14 cellular contexts compared by ENCODE assay signal in genomic region chr17:76940738-76941350, GRCh38.
DNase-seq lines count a peak whose midpoint lies in the region; ATAC-seq, FAIRE-seq and TF ChIP-seq lines count a peak whose summit lies in the region.
"Had no signal": no experiment of that assay in that cellular context is flagged by ENCODE, and none has a peak within 500 bp of the region (broad histone marks: within the 10 kb centered on the region; RNA-seq: fewer than 3 reads in every experiment).

No MANE protein-coding gene starts in this region.

- TF ChIP-seq RAD21 in K562 (CRISPR knock-in tag; conservative IDR thresholded peaks at IDR 0.05 in 1 of 2, IDR thresholded peaks at IDR 0.05 in 1 of 2), result peak in 1 of 2 experiments; percentile 13; a peak in 1 of 4 replicates

- H3K36me3 ChIP-seq in MM.1S (replicated peaks; ENCODE audit: insufficient read depth, low read length) (no peaks in the 10 kb centered on the region), K562 (ENCODE audit: control insufficient read depth, insufficient read depth, low read length) (no peaks in the 10 kb centered on the region)
- H3K36me3 ChIP-seq: tibial artery had no signal

- H3K27ac ChIP-seq in MM.1S (ENCODE audit: low read length) (no peak overlapping the region), K562 (ENCODE audit: extremely low read depth, low read depth, low read length) (no peak overlapping the region)
- H3K27ac ChIP-seq: tibial artery had no signal

- BruUV-seq in K562 (replicated peaks; lab: Mats Ljungman, UMichigan), result no TSS peak

- no peak overlapping the region for H3K4me3 ChIP-seq in MM.1S (ENCODE audit: low read length)
- no peak overlapping the region for H3K4me3 ChIP-seq in K562
- no peak overlapping the region for H3K4me3 ChIP-seq in retinal pigment epithelial cell (ENCODE audit: low read length)
- H3K4me3 ChIP-seq: tibial artery had no signal

- H3K4me3 Mint-ChIP-seq in activated naive CD8-positive, alpha-beta T cell treated with anti-CD3 and anti-CD28 coated beads, Interleukin-2, amount 50 U/mL, for 24 hours, result no peak overlapping the region
- H3K4me3 Mint-ChIP-seq in activated naive CD8-positive, alpha-beta T cell treated with anti-CD3 and anti-CD28 coated beads for 36 hours, result no peak overlapping the region
- H3K4me3 Mint-ChIP-seq: brain; T-helper 1 cell treated with Interleukin-12 subunit alpha and Interleukin-12 subunit beta and Interleukin-4 antibody, amounts not matched to agents 30 μg/mL and 1 μg/mL, for 36 hours had no signal

- H3K36me3 Mint-ChIP-seq in activated naive CD8-positive, alpha-beta T cell treated with anti-CD3 and anti-CD28 coated beads, Interleukin-2, amount 50 U/mL, for 24 hours (ENCODE audit: low read depth), result no peaks in the 10 kb centered on the region
- H3K36me3 Mint-ChIP-seq in activated naive CD8-positive, alpha-beta T cell treated with anti-CD3 and anti-CD28 coated beads for 36 hours, result no peaks in the 10 kb centered on the region

- no peaks in the 10 kb centered on the region for H3K27me3 Mint-ChIP-seq in activated naive CD8-positive, alpha-beta T cell treated with anti-CD3 and anti-CD28 coated beads, Interleukin-2, amount 50 U/mL, for 24 hours
- no peaks in the 10 kb centered on the region for H3K27me3 Mint-ChIP-seq in activated naive CD8-positive, alpha-beta T cell treated with anti-CD3 and anti-CD28 coated beads for 36 hours
- H3K27me3 Mint-ChIP-seq: brain had no signal

- CTCF ChIA-PET in K562 (lab: Yijun Ruan, JAX; ENCODE audit: low intra/inter-chr PET ratio), result no interaction called here

- no peaks in the 10 kb centered on the region for H3F3A ChIP-seq in MM.1S (ENCODE audit: insufficient read depth, low read length)

- TF ChIP-seq EP300 in K562 (IDR thresholded peaks at IDR 0.05; ENCODE audit: low read length), result no peak

- no peak overlapping the region for H2AFZ ChIP-seq in MM.1S (ENCODE audit: low read length)
- H2AFZ ChIP-seq in K562 (ENCODE audit: low read depth, low read length), result no peak overlapping the region

- no peaks in the 10 kb centered on the region for H3K4me1 Mint-ChIP-seq in activated naive CD8-positive, alpha-beta T cell treated with anti-CD3 and anti-CD28 coated beads, Interleukin-2, amount 50 U/mL, for 24 hours
- peaks cover 2% of the 10 kb centered on the region for H3K4me1 Mint-ChIP-seq in activated naive CD8-positive, alpha-beta T cell treated with anti-CD3 and anti-CD28 coated beads for 36 hours

- H3K9me1 ChIP-seq in K562 (ENCODE audit: control insufficient read depth, insufficient read depth, low read length), result no peaks in the 10 kb centered on the region

- no peak for FAIRE-seq in K562 (lab: Jason Lieb, UNC)

- H3K9me2 ChIP-seq in MM.1S (replicated peaks; ENCODE audit: insufficient read depth, low read length), result no peaks in the 10 kb centered on the region

- no peaks in the 10 kb centered on the region for H3K4me1 ChIP-seq in MM.1S (ENCODE audit: low read length)
- H3K4me1 ChIP-seq in K562 (replicated peaks in 1 of 2; ENCODE audit: control insufficient read depth in 2 of 2, insufficient read depth in 2 of 2, low read length in 2 of 2), result peaks cover 0 to 3% of the 10 kb centered on the region in 2 experiments; a peak in 1 of 5 replicates
- H3K4me1 ChIP-seq: tibial artery had no signal

- no peak overlapping the region for H3K27ac Mint-ChIP-seq in activated naive CD8-positive, alpha-beta T cell treated with anti-CD3 and anti-CD28 coated beads, Interleukin-2, amount 50 U/mL, for 24 hours
- H3K27ac Mint-ChIP-seq in activated naive CD8-positive, alpha-beta T cell treated with anti-CD3 and anti-CD28 coated beads for 36 hours, result no peak overlapping the region
- H3K27ac Mint-ChIP-seq: brain; T-helper 1 cell treated with Interleukin-12 subunit alpha and Interleukin-12 subunit beta and Interleukin-4 antibody, amounts not matched to agents 30 μg/mL and 1 μg/mL, for 36 hours had no signal

- no peaks in the 10 kb centered on the region for H3K9me3 Mint-ChIP-seq in activated naive CD8-positive, alpha-beta T cell treated with anti-CD3 and anti-CD28 coated beads, Interleukin-2, amount 50 U/mL, for 24 hours
- H3K9me3 Mint-ChIP-seq in activated naive CD8-positive, alpha-beta T cell treated with anti-CD3 and anti-CD28 coated beads for 36 hours, result no peaks in the 10 kb centered on the region
- H3K9me3 Mint-ChIP-seq: brain; T-helper 1 cell treated with Interleukin-12 subunit alpha and Interleukin-12 subunit beta and Interleukin-4 antibody, amounts not matched to agents 30 μg/mL and 1 μg/mL, for 36 hours had no signal

- no peak overlapping the region for H3K4me2 ChIP-seq in MM.1S (ENCODE audit: low read depth, low read length)
- no peak overlapping the region for H3K4me2 ChIP-seq in K562 (ENCODE audit: insufficient read depth, low read length)

- no peak for TF ChIP-seq POLR2A in K562 (conservative IDR thresholded peaks at IDR 0.05)

- H3K27me3 ChIP-seq in MM.1S (replicated peaks; ENCODE audit: insufficient read depth, low read length) (peaks cover 30% of the 10 kb centered on the region), K562 (ENCODE audit: control insufficient read depth in 2 of 2, insufficient read depth in 2 of 2, low read length in 2 of 2) (peaks cover 18 to 60% of the 10 kb centered on the region in 2 experiments; a peak in 4 of 5 replicates)

- H3K79me2 ChIP-seq in MM.1S (ENCODE audit: low read length) (no peaks in the 10 kb centered on the region), K562 (ENCODE audit: control insufficient read depth, insufficient read depth, low read length) (no peaks in the 10 kb centered on the region)

- in situ Hi-C loops in K562 (cut with MboI), result no loop called here

- no peak overlapping the region for H3K9ac ChIP-seq in MM.1S (ENCODE audit: low read length)
- no peak overlapping the region for H3K9ac ChIP-seq in K562 (ENCODE audit: insufficient read depth in 1 of 2, low read depth in 2 of 2, low read length in 2 of 2)

- intact Hi-C loops in K562 (cut with micrococcal nuclease), result loop anchor here (10.0 kb wide), 1 partner anchor 76 kb away; the partner anchor contains the start of gene MGAT5B

- H4K20me1 ChIP-seq in MM.1S (ENCODE audit: insufficient read depth, low read length), result no peaks in the 10 kb centered on the region
- 0 out of 2 replicates have a peak, but pooled peaks cover 12% of the 10 kb centered on the region for H4K20me1 ChIP-seq in K562 (replicated peaks; ENCODE audit: control insufficient read depth, insufficient read depth, low read length)

- TF ChIP-seq CTCF in MM.1S (IDR thresholded peaks at IDR 0.05; ENCODE audit: low read length), result 0 out of 2 replicates have a peak, but pooled peaks have one; percentile 5
- TF ChIP-seq CTCF in K562 (IDR thresholded peaks at IDR 0.05 in 2 of 3, conservative IDR thresholded peaks at IDR 0.05 in 1 of 3; ENCODE audit: insufficient read depth in 2 of 3, low read depth in 1 of 3, low read length in 3 of 3), result peak; percentile 21 to 38 (median 35); a peak in 3 of 6 replicates
- peak; percentile 40 for TF ChIP-seq CTCF in retinal pigment epithelial cell (conservative IDR thresholded peaks at IDR 0.05; ENCODE audit: low read depth, low read length)

- H3K9me3 ChIP-seq in MM.1S (replicated peaks; ENCODE audit: insufficient read depth, low read length), result no peaks in the 10 kb centered on the region
- H3K9me3 ChIP-seq in K562 (replicated peaks; ENCODE audit: control insufficient read depth, insufficient read depth, low read depth, low read length), result no peaks in the 10 kb centered on the region
- H3K9me3 ChIP-seq: tibial artery had no signal

- ATAC-seq in activated naive CD8-positive, alpha-beta T cell treated with anti-CD3 and anti-CD28 coated beads, Interleukin-2, amount 50 U/mL, for 24 hours, result no peak
- ATAC-seq in K562 (peak; percentile 41; the same call in 1 of the 3 replicates), GM18502 (IDR thresholded peaks at IDR 0.05; ENCODE audit: poor library complexity, unreplicated experiment) (no peak)
- no peak for ATAC-seq in activated CD4-positive, CD25-positive, alpha-beta regulatory T cell treated with anti-CD3 and anti-CD28 coated beads, Interleukin-2, amount 50 U/mL, for 24 hours
- ATAC-seq: esophagus mucosa had no signal

- POLR2A ChIA-PET in K562 (lab: Yijun Ruan, JAX), result interaction anchor here (0.7 kb wide), 1 partner anchor 96 kb away, joined by 3 read pairs; no protein-coding TSS in a partner anchor

- peak; percentile 11 for DNase-seq in activated naive CD8-positive, alpha-beta T cell treated with anti-CD3 and anti-CD28 coated beads, Interleukin-2, amount 50 U/mL, for 24 hours
- no peak for DNase-seq in activated naive CD8-positive, alpha-beta T cell treated with anti-CD3 and anti-CD28 coated beads for 36 hours
- DNase-seq in MM.1S (no peak), K562 (ENCODE audit: extremely low read depth in 1 of 4, low spot score in 3 of 4) (peak in 1 of 4 experiments; percentile 34), retinal pigment epithelial cell (ENCODE audit: low read depth) (no peak), HT-29 (ENCODE audit: low spot score) (no peak)
- DNase-seq: NCI-H1048, NCI-H748 treated with DMSO at 0.1 percent for 48 hours, tibial artery had no signal

- WGBS in K562 (ENCODE audit: insufficient coverage, low coverage, missing lambda C conversion rate), result 10% methylated on average over 13 of the region's 13 CpGs

TF ChIP-seq in K562, 482 proteins besides CTCF, POLR2A, EP300 and RAD21:
- TF ChIP-seq, protein P1, sequence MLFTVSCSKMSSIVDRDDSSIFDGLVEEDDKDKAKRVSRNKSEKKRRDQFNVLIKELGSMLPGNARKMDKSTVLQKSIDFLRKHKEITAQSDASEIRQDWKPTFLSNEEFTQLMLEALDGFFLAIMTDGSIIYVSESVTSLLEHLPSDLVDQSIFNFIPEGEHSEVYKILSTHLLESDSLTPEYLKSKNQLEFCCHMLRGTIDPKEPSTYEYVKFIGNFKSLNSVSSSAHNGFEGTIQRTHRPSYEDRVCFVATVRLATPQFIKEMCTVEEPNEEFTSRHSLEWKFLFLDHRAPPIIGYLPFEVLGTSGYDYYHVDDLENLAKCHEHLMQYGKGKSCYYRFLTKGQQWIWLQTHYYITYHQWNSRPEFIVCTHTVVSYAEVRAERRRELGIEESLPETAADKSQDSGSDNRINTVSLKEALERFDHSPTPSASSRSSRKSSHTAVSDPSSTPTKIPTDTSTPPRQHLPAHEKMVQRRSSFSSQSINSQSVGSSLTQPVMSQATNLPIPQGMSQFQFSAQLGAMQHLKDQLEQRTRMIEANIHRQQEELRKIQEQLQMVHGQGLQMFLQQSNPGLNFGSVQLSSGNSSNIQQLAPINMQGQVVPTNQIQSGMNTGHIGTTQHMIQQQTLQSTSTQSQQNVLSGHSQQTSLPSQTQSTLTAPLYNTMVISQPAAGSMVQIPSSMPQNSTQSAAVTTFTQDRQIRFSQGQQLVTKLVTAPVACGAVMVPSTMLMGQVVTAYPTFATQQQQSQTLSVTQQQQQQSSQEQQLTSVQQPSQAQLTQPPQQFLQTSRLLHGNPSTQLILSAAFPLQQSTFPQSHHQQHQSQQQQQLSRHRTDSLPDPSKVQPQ (CRISPR knock-in tag; IDR thresholded peaks at IDR 0.05; ENCODE audit: borderline replicate concordance), result no peak
- 0 out of 2 replicates have a peak, but pooled peaks have one; percentile 24 for TF ChIP-seq MIER1 (IDR thresholded peaks at IDR 0.05; ENCODE audit: low read depth)
TF ChIP-seq in K562: peak in this region for 1.
